ENCODE assay signal across 32 cellular contexts in genomic region chrX:15960237-15960636, GRCh38.
"Had no signal": no experiment of that assay in that cellular context is flagged by ENCODE, and none has a peak within 500 bp of the region (broad histone marks: within the 10 kb centered on the region; RNA-seq: fewer than 3 reads in every experiment).

No MANE protein-coding gene starts in this region.

- H3K27ac ChIP-seq: adrenal gland, ascending aorta, body of pancreas, brain microvascular endothelial cell, breast epithelium, cardiac muscle cell had no signal

- H3K4me3 ChIP-seq: adrenal gland, ascending aorta, body of pancreas, breast epithelium, cardiac muscle cell had no signal

- DNase-seq: activated effector memory CD4-positive, alpha-beta T cell treated with anti-CD3 and anti-CD28 coated beads, Interleukin-2, amount 50 U/mL, for 16 hours; activated effector memory CD4-positive, alpha-beta T cell treated with Interleukin-2 at 50 U/mL for 16 hours; activated gamma-delta T cell; activated gamma-delta T cell treated with Interleukin-2 at 50 U/mL for 16 hours; activated naive CD4-positive, alpha-beta T cell; activated naive CD4-positive, alpha-beta T cell treated with anti-CD3 and anti-CD28 coated beads for 36 hours; activated naive CD4-positive, alpha-beta T cell treated with anti-CD3 and anti-CD28 coated beads, Interleukin-2, amount 10 ng/mL, durations not matched to agents 7 days and 5 days; activated naive CD4-positive, alpha-beta T cell treated with anti-CD3 and anti-CD28 coated beads, Interleukin-2, amount 50 U/mL, for 16 hours; activated naive CD4-positive, alpha-beta T cell treated with Interleukin-2 at 50 U/mL for 16 hours; activated naive CD8-positive, alpha-beta T cell treated with anti-CD3 and anti-CD28 coated beads for 36 hours; activated naive CD8-positive, alpha-beta T cell treated with anti-CD3 and anti-CD28 coated beads, Interleukin-2, amount 10 ng/mL, durations not matched to agents 7 days and 5 days; activated naive CD8-positive, alpha-beta T cell treated with anti-CD3 and anti-CD28 coated beads, Interleukin-2, amount 50 U/mL, for 24 hours; activated T-cell treated with anti-CD3 and anti-CD28 coated beads, Interleukin-2, amount 50 U/mL, for 24 hours; activated T-cell treated with anti-CD3 and anti-CD28 coated beads, Interleukin-2, amount 50 U/mL, for 4 hours; activated T-cell treated with anti-CD3 and anti-CD28 coated beads, Interleukin-2, amount 50 U/mL, for 48 hours; activated T-cell treated with anti-CD3 and anti-CD28 coated beads, Interleukin-2, amount 50 U/mL, for 72 hours; adrenal gland; amniotic stem cell; amygdala; anterior cingulate cortex; aorta; body of pancreas; brain microvascular endothelial cell; caudate nucleus; central memory CD4-positive, alpha-beta T cell; cerebellar nuclear complex had no signal

- H3K4me1 ChIP-seq: adrenal gland, ascending aorta, body of pancreas, breast epithelium had no signal

- ATAC-seq: activated naive CD4-positive, alpha-beta T cell treated with anti-CD3 and anti-CD28 coated beads, Interleukin-2, amount 50 U/mL, for 72 hours; activated naive CD8-positive, alpha-beta T cell treated with anti-CD3 and anti-CD28 coated beads, Interleukin-2, amount 50 U/mL, for 24 hours; activated T-cell treated with anti-CD3 and anti-CD28 coated beads, Interleukin-2, amount 50 U/mL, for 4 hours; activated T-cell treated with anti-CD3 and anti-CD28 coated beads, Interleukin-2, amount 50 U/mL, for 72 hours; activated T-helper 17 cell treated with anti-CD3 and anti-CD28 coated beads, Interleukin-2, amount 50 U/mL, for 72 hours; body of pancreas had no signal

- FAIRE-seq: bronchial epithelial cell had no signal

- H3K36me3 ChIP-seq: adrenal gland, ascending aorta, brain microvascular endothelial cell, breast epithelium, cardiac muscle cell had no signal

- H3K9me3 ChIP-seq: adrenal gland, ascending aorta, body of pancreas, breast epithelium had no signal
